In genomic region chr3:46098319-46098761, GRCh38 we compare ENCODE assay signal across 8 cellular contexts.
DNase-seq lines count a peak whose midpoint lies in the region; ATAC-seq and TF ChIP-seq lines count a peak whose summit lies in the region.

No MANE protein-coding gene starts in this region.

- H3K27me3 Mint-ChIP-seq in activated CD8-positive, alpha-beta T cell treated with anti-CD3 and anti-CD28 coated beads, Interleukin-2, amount 10 ng/mL, durations not matched to agents 7 days and 5 days (ENCODE audit: low read depth): no peaks in the 10 kb centered on the region
- H3K27me3 Mint-ChIP-seq in stimulated activated naive CD8-positive, alpha-beta T cell treated with anti-CD3 and anti-CD28 coated beads, Interleukin-15, Interleukin-2, amounts not matched to agents 100 ng/mL and 50 ng/mL, for 24 hours: peaks cover 30% of the 10 kb centered on the region

- peaks cover 92% of the 10 kb centered on the region for H3K4me1 Mint-ChIP-seq in activated CD8-positive, alpha-beta T cell treated with anti-CD3 and anti-CD28 coated beads, Interleukin-2, amount 10 ng/mL, durations not matched to agents 7 days and 5 days (ENCODE audit: low read depth)
- peaks cover 59% of the 10 kb centered on the region for H3K4me1 Mint-ChIP-seq in stimulated activated naive CD8-positive, alpha-beta T cell treated with anti-CD3 and anti-CD28 coated beads, Interleukin-15, Interleukin-2, amounts not matched to agents 100 ng/mL and 50 ng/mL, for 24 hours (ENCODE audit: low read depth)

- no peak overlapping the region for H3K4me3 ChIP-seq in heart left ventricle

- CTCF ChIA-PET in activated CD8-positive, alpha-beta T cell treated with anti-CD3 and anti-CD28 coated beads, Interleukin-2, amount 10 ng/mL, durations not matched to agents 7 days and 5 days (lab: Charles Lee): interaction anchor here (0.6 to 7.5 kb wide), 18 partner anchors 11 to 285 kb away, joined by 3 to 62 read pairs (median 5); partner anchors contain the start of genes CCR1, CCR5 and CXCR6

- H3K27ac ChIP-seq in heart left ventricle: peak overlapping the region; percentile 13 to 96 (median 49)

- peak overlapping the region; percentile 99 for H3K27ac Mint-ChIP-seq in activated CD8-positive, alpha-beta T cell treated with anti-CD3 and anti-CD28 coated beads, Interleukin-2, amount 10 ng/mL, durations not matched to agents 7 days and 5 days
- H3K27ac Mint-ChIP-seq in stimulated activated naive CD8-positive, alpha-beta T cell treated with anti-CD3 and anti-CD28 coated beads, Interleukin-15, Interleukin-2, amounts not matched to agents 100 ng/mL and 50 ng/mL, for 24 hours: peak overlapping the region; percentile 87

- H3K36me3 ChIP-seq in heart left ventricle: no peaks in the 10 kb centered on the region

- peak; percentile 11 to 14 for DNase-seq in activated CD4-positive, alpha-beta T cell treated with anti-CD3 and anti-CD28 coated beads for 4 hours
- no peak for DNase-seq in activated CD4-positive, alpha-beta T cell treated with anti-CD3 and anti-CD28 coated beads for 1 hour
- DNase-seq in activated CD8-positive, alpha-beta T cell treated with anti-CD3 and anti-CD28 coated beads, Interleukin-2, amount 10 ng/mL, durations not matched to agents 7 days and 5 days: peak; percentile 80
- peak in 3 of 5 donors; percentile 31 to 58 (median 43) for DNase-seq in heart left ventricle
- DNase-seq in NCI-H82 treated with DMSO at 0.1 percent for 48 hours (lab: John Stamatoyannopoulos, UW; ENCODE audit: unreplicated experiment): no peak
- no peak for DNase-seq in NCI-H1092 treated with DMSO at 0.1 percent for 48 hours (lab: John Stamatoyannopoulos, UW)

- H3K9me3 ChIP-seq in heart left ventricle: peaks cover 0 to 8% (median 0%) of the 10 kb centered on the region in 12 donors

- no peaks in the 10 kb centered on the region for H3K27me3 ChIP-seq in heart left ventricle

- H3K4me3 Mint-ChIP-seq in activated CD8-positive, alpha-beta T cell treated with anti-CD3 and anti-CD28 coated beads, Interleukin-2, amount 10 ng/mL, durations not matched to agents 7 days and 5 days: peak overlapping the region; percentile 63
- H3K4me3 Mint-ChIP-seq in stimulated activated naive CD8-positive, alpha-beta T cell treated with anti-CD3 and anti-CD28 coated beads, Interleukin-15, Interleukin-2, amounts not matched to agents 100 ng/mL and 50 ng/mL, for 24 hours: peak overlapping the region; percentile 63

- peaks cover 32% of the 10 kb centered on the region for H3K9me3 Mint-ChIP-seq in activated CD8-positive, alpha-beta T cell treated with anti-CD3 and anti-CD28 coated beads, Interleukin-2, amount 10 ng/mL, durations not matched to agents 7 days and 5 days (ENCODE audit: insufficient read depth)
- peaks cover 6% of the 10 kb centered on the region for H3K9me3 Mint-ChIP-seq in stimulated activated naive CD8-positive, alpha-beta T cell treated with anti-CD3 and anti-CD28 coated beads, Interleukin-15, Interleukin-2, amounts not matched to agents 100 ng/mL and 50 ng/mL, for 24 hours

- WGBS in heart left ventricle, 4 donors: 63 to 78% (median 66%) methylated on average over 2 of the region's 2 CpGs

- ATAC-seq in HG03457 (IDR thresholded peaks at IDR 0.05; ENCODE audit: unreplicated experiment): peak; percentile 41
- ATAC-seq in activated CD8-positive, alpha-beta T cell treated with anti-CD3 and anti-CD28 coated beads, Interleukin-2, amount 10 ng/mL, durations not matched to agents 7 days and 5 days: peak; percentile 72
- ATAC-seq in heart left ventricle: peak; percentile 24 to 79 (median 66)

- intact Hi-C loops in heart left ventricle (cut with DNase I): loop anchor here in 1 of 10 donors (5.0 kb wide), 1 partner anchor 274 kb away; the partner anchor contains the start of gene CCR5

- POLR2A ChIA-PET in activated CD8-positive, alpha-beta T cell treated with anti-CD3 and anti-CD28 coated beads, Interleukin-2, amount 10 ng/mL, durations not matched to agents 7 days and 5 days (lab: Charles Lee): interaction anchor here (0.7 to 3.4 kb wide), 9 partner anchors 10 to 273 kb away, joined by 3 to 29 read pairs (median 4); partner anchors contain the start of genes CCR1, CCR2 and CCR5

- TF ChIP-seq POLR2A in heart left ventricle (IDR thresholded peaks at IDR 0.05): no peak

- no peak for TF ChIP-seq CTCF in heart left ventricle (IDR thresholded peaks at IDR 0.05)

- peaks cover 59% of the 10 kb centered on the region for H3K36me3 Mint-ChIP-seq in activated CD8-positive, alpha-beta T cell treated with anti-CD3 and anti-CD28 coated beads, Interleukin-2, amount 10 ng/mL, durations not matched to agents 7 days and 5 days (ENCODE audit: low read depth)
- no peaks in the 10 kb centered on the region for H3K36me3 Mint-ChIP-seq in stimulated activated naive CD8-positive, alpha-beta T cell treated with anti-CD3 and anti-CD28 coated beads, Interleukin-15, Interleukin-2, amounts not matched to agents 100 ng/mL and 50 ng/mL, for 24 hours (ENCODE audit: low read depth)

- peaks cover 0 to 87% (median 0%) of the 10 kb centered on the region in 12 donors for H3K4me1 ChIP-seq in heart left ventricle

Comparison
In these comparisons a context has a peak if more than half of its experiments do, and no peak if none do; other contexts are left out.
1. DNase-seq: peak in activated CD4-positive, alpha-beta T cell treated with anti-CD3 and anti-CD28 coated beads for 4 hours (2 of 2), activated CD8-positive, alpha-beta T cell treated with anti-CD3 and anti-CD28 coated beads, Interleukin-2, amount 10 ng/mL, durations not matched to agents 7 days and 5 days (single experiment) and heart left ventricle (3 of 5); none in activated CD4-positive, alpha-beta T cell treated with anti-CD3 and anti-CD28 coated beads for 1 hour (single experiment), NCI-H82 treated with DMSO at 0.1 percent for 48 hours (single experiment) and NCI-H1092 treated with DMSO at 0.1 percent for 48 hours (single experiment).
2. Peak in every context shown above with its lines, with median percentiles within 50 percentile points of each other: ATAC-seq.